ENCODE assay signal across 1 cellular context in the genomic region with DNA sequence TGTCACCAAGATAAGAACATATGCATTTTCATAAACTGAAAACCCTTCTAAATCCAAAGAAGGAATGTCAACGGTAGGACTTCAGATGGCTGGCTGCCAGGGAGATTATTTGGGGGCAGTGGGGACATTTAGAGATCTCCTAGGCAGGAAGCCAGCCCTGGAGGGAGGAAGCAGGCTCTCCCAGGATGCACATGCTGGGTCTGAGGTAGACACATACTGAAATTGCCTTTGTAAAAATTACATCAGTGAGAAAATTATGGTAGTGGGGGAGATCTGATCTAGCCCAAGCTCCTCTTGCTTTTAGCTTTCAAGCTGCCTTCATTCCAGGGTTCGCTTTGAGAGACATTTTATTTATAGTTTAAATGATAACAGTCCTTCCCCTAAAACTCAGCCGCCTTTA.
A peak's percentile ranks its signal among the peaks of the same experiment; 100 is the strongest.
TF ChIP-seq lines count a peak whose summit lies in the region.

No MANE protein-coding gene starts in this region.

TF ChIP-seq in GM12878, 131 proteins besides CTCF, POLR2A, EP300 and RAD21:
- TF ChIP-seq CBFB (IDR thresholded peaks at IDR 0.05; ENCODE audit: low read depth) (no peak), RUNX3 (IDR thresholded peaks at IDR 0.05; ENCODE audit: low read length) (peak; percentile 43; the same call in 1 of the 2 replicates)
TF ChIP-seq in GM12878: peak in this region for 1.
